ENCODE assay signal across 24 cellular contexts in the genomic region with DNA sequence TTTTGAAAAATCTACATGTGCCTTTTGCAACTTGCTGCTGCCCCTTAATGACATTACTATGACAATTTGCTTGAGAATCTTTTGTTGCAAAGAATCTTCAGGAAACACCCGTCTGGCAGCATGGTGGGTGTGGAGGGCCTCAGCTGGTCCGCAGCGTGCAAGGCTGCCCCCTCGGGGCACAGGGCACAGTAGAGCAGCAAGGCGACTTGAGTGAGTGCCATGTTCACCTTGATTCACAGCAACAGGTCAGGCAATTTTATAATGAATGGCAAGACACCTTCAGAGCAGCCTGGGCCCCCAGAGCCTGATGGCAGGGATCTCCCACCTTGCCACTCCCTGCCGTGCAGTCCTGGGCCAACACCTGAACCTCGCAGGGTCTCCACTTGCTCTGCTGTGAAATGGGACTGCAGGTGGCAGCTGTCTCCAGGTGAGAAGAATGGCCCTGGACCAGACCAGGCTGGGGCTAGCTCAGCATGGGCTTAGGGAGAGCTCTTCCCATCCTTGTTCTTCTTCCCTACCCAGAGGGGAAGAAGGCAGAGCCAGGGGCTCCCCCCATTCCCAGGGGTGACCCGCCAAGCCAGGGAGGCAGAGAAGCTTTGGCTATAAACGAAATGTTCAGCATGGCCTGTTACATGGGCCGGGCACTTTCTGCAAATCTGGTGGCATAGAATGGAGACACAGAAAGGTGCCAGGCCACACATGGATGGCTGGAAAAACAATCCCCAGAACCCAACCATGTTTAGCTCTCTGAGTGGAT. TPM values are rescaled to one million over a fixed set of nuclear protein-coding genes. Genes with fewer than 3 reads are reported as not detected.
A peak's percentile ranks its signal among the peaks of the same experiment; 100 is the strongest.
DNase-seq lines count a peak whose midpoint lies in the region; ATAC-seq, FAIRE-seq and TF ChIP-seq lines count a peak whose summit lies in the region.
"Had no signal": no experiment of that assay in that cellular context is flagged by ENCODE, and none has a peak within 500 bp of the region (broad histone marks: within the 10 kb centered on the region; RNA-seq: fewer than 3 reads in every experiment).

No MANE protein-coding gene starts in this region.

- H3K27me3 ChIP-seq in bronchial epithelial cell (ENCODE audit: control insufficient read depth, insufficient read depth, low read length) (no peaks in the 10 kb centered on the region), osteoblast (ENCODE audit: insufficient read depth, low read length) (peaks cover 5% of the 10 kb centered on the region), upper lobe of right lung (no peaks in the 10 kb centered on the region), SJCRH30 (no peaks in the 10 kb centered on the region)
- H3K27me3 ChIP-seq: SJSA1 had no signal

- H3K4me1 ChIP-seq in osteoblast (ENCODE audit: insufficient read depth, low read length): no peaks in the 10 kb centered on the region
- H3K4me1 ChIP-seq in upper lobe of right lung: no peaks in the 10 kb centered on the region
- H3K4me1 ChIP-seq in SJCRH30: peaks cover 41% of the 10 kb centered on the region
- H3K4me1 ChIP-seq: SJSA1 had no signal

- H2AFZ ChIP-seq in osteoblast (ENCODE audit: low read length): no peak overlapping the region
- H2AFZ ChIP-seq: GM23248 had no signal

- no peak overlapping the region for H3K4me3 Mint-ChIP-seq in activated naive CD4-positive, alpha-beta T cell treated with anti-CD3 and anti-CD28 coated beads, Interleukin-2, amount 10 ng/mL, durations not matched to agents 7 days and 5 days
- H3K4me3 Mint-ChIP-seq: CD4-positive, CD25-positive, alpha-beta regulatory T cell had no signal

- H3K9me3 Mint-ChIP-seq in activated naive CD4-positive, alpha-beta T cell treated with anti-CD3 and anti-CD28 coated beads, Interleukin-2, amount 10 ng/mL, durations not matched to agents 7 days and 5 days: no peaks in the 10 kb centered on the region
- H3K9me3 Mint-ChIP-seq: CD4-positive, CD25-positive, alpha-beta regulatory T cell had no signal

- no peaks in the 10 kb centered on the region for H3K36me3 ChIP-seq in bronchial epithelial cell (ENCODE audit: control insufficient read depth, insufficient read depth, low read length)
- H3K36me3 ChIP-seq in osteoblast (ENCODE audit: insufficient read depth, low read length): no peaks in the 10 kb centered on the region
- H3K36me3 ChIP-seq in upper lobe of right lung: no peaks in the 10 kb centered on the region
- no peaks in the 10 kb centered on the region for H3K36me3 ChIP-seq in SJCRH30
- H3K36me3 ChIP-seq: SJSA1 had no signal

- H3K4me3 ChIP-seq in bronchial epithelial cell (ENCODE audit: low read depth, low read length) (no peak overlapping the region), osteoblast (ENCODE audit: insufficient read depth, low read length) (no peak overlapping the region), upper lobe of right lung (no peak overlapping the region), SJCRH30 (no peak overlapping the region)
- H3K4me3 ChIP-seq: GM23248, SJSA1 had no signal

- H3K27ac ChIP-seq in osteoblast (ENCODE audit: low read depth, low read length) (no peak overlapping the region), upper lobe of right lung (no peak overlapping the region), SJCRH30 (no peak overlapping the region)
- H3K27ac ChIP-seq: GM23248, SJSA1 had no signal

- TF ChIP-seq CTCF in bronchial epithelial cell (IDR thresholded peaks at IDR 0.05; ENCODE audit: insufficient read depth, low read length, severe bottlenecking) (no peak), osteoblast (IDR thresholded peaks at IDR 0.05; ENCODE audit: extremely low read depth, low read depth, low read length) (no peak), upper lobe of right lung (IDR thresholded peaks at IDR 0.05) (no peak)

- no peaks in the 10 kb centered on the region for H4K20me1 ChIP-seq in osteoblast (ENCODE audit: insufficient read depth, low read length)

- no peaks in the 10 kb centered on the region for H3K36me3 Mint-ChIP-seq in activated naive CD4-positive, alpha-beta T cell treated with anti-CD3 and anti-CD28 coated beads, Interleukin-2, amount 10 ng/mL, durations not matched to agents 7 days and 5 days
- H3K36me3 Mint-ChIP-seq: CD4-positive, CD25-positive, alpha-beta regulatory T cell had no signal

- no peaks in the 10 kb centered on the region for H3K9me3 ChIP-seq in osteoblast (ENCODE audit: low read depth, low read length)
- no peaks in the 10 kb centered on the region for H3K9me3 ChIP-seq in upper lobe of right lung
- 0 out of 2 replicates have a peak, but pooled peaks cover 2% of the 10 kb centered on the region for H3K9me3 ChIP-seq in SJCRH30 (replicated peaks)
- H3K9me3 ChIP-seq: SJSA1 had no signal

- no peaks in the 10 kb centered on the region for H3K4me1 Mint-ChIP-seq in activated naive CD4-positive, alpha-beta T cell treated with anti-CD3 and anti-CD28 coated beads, Interleukin-2, amount 10 ng/mL, durations not matched to agents 7 days and 5 days
- H3K4me1 Mint-ChIP-seq: CD4-positive, CD25-positive, alpha-beta regulatory T cell had no signal

- ATAC-seq in upper lobe of right lung: no peak
- ATAC-seq: HepG2 had no signal

- intact Hi-C loops in upper lobe of right lung (cut with DNase I): no loop called here

- no peak overlapping the region for H3K27ac Mint-ChIP-seq in activated naive CD4-positive, alpha-beta T cell treated with anti-CD3 and anti-CD28 coated beads, Interleukin-2, amount 10 ng/mL, durations not matched to agents 7 days and 5 days

- H3K4me2 ChIP-seq in osteoblast (ENCODE audit: insufficient read depth, low read length): no peak overlapping the region

- peaks cover 5% of the 10 kb centered on the region for H3K27me3 Mint-ChIP-seq in activated naive CD4-positive, alpha-beta T cell treated with anti-CD3 and anti-CD28 coated beads, Interleukin-2, amount 10 ng/mL, durations not matched to agents 7 days and 5 days
- H3K27me3 Mint-ChIP-seq: CD4-positive, CD25-positive, alpha-beta regulatory T cell had no signal

- H3K79me2 ChIP-seq in osteoblast (ENCODE audit: insufficient read depth, low read length): no peaks in the 10 kb centered on the region

- DNase-seq in activated naive CD4-positive, alpha-beta T cell treated with anti-CD3 and anti-CD28 coated beads, Interleukin-2, amount 10 ng/mL, durations not matched to agents 7 days and 5 days: peak; percentile 10
- DNase-seq in activated naive CD4-positive, alpha-beta T cell treated with anti-CD3 and anti-CD28 coated beads, Interleukin-2, amount 50 U/mL, for 16 hours: no peak
- DNase-seq in bronchial epithelial cell (ENCODE audit: low read depth) (no peak), osteoblast (ENCODE audit: insufficient read length, low spot score, missing footprints) (peak; percentile 79), upper lobe of right lung (peak; percentile 40), NCI-H2196 (lab: John Stamatoyannopoulos, UW; ENCODE audit: unreplicated experiment) (no peak), SJCRH30 (no peak)
- DNase-seq: CD4-positive, CD25-positive, alpha-beta regulatory T cell; GM23248; H7; Karpas-422; NCI-H1092 treated with DMSO at 0.1 percent for 48 hours; NCI-H1436 treated with DMSO at 0.1 percent for 48 hours; NCI-H187 treated with DMSO at 0.1 percent for 48 hours; NCI-H2171 treated with DMSO at 0.1 percent for 48 hours; NCI-H446; NCI-H524 treated with DMSO at 0.1 percent for 48 hours; NCI-H774 had no signal

- FAIRE-seq in bronchial epithelial cell (lab: Jason Lieb, UNC): peak; percentile 32
- FAIRE-seq: D721Med, HepG2, RCC 7860 had no signal

- CTCF ChIA-PET in activated naive CD4-positive, alpha-beta T cell treated with anti-CD3 and anti-CD28 coated beads, Interleukin-2, amount 10 ng/mL, durations not matched to agents 7 days and 5 days (lab: Charles Lee): no interaction called here

RNA-seq across cellular contexts. Expression of a gene that starts 34.5 kb away (rescaled TPM):
- not detected in 2 replicates for total RNA-seq in bronchial epithelial cell
- total RNA-seq in osteoblast: not detected in 2 replicates
- total RNA-seq in upper lobe of right lung: not detected
- total RNA-seq in SJCRH30 (2014; rRNA removed; shearing (Covaris generic)): not detected in 2 replicates
- total RNA-seq: A172; CD4-positive, CD25-positive, alpha-beta regulatory T cell; GM23248; HepG2; HT1080; SJSA1 had no signal

Comparison
In these comparisons a context has a peak if more than half of its experiments do, and no peak if none do; other contexts are left out.
1. DNase-seq: peak in activated naive CD4-positive, alpha-beta T cell treated with anti-CD3 and anti-CD28 coated beads, Interleukin-2, amount 10 ng/mL, durations not matched to agents 7 days and 5 days (single experiment), osteoblast (single experiment) and upper lobe of right lung (single experiment); none in activated naive CD4-positive, alpha-beta T cell treated with anti-CD3 and anti-CD28 coated beads, Interleukin-2, amount 50 U/mL, for 16 hours (single experiment), bronchial epithelial cell (single experiment), NCI-H2196 (single experiment) and SJCRH30 (0 of 2).